27 cellular contexts compared by ENCODE assay signal in the genomic region with DNA sequence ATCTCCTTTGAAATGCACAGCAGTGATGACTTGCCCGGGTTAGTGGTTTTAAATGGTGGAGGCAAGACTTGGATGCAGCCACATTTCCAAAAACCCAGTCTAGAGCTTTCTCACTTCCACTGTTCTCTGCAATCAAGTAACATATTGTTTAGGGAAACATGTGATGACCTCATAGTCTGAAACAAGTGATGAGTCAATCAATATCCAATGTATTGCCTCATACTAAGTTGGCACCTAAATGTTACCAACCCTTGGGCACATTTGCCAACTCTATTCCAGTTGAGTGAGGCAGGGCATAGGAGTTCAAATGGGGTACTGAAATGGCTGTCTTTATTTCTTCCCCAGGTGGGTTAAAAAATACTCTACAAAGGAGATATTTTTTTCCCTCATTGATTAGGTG.
"Had no signal": no experiment of that assay in that cellular context is flagged by ENCODE, and none has a peak within 500 bp of the region (broad histone marks: within the 10 kb centered on the region; RNA-seq: fewer than 3 reads in every experiment).

No MANE protein-coding gene starts in this region.

- FAIRE-seq: colon, frontal cortex had no signal

- H3K4me1 ChIP-seq: esophagus muscularis mucosa, prostate gland, right atrium auricular region, sigmoid colon, transverse colon, upper lobe of right lung, vagina had no signal

- H3K27me3 ChIP-seq: esophagus muscularis mucosa, right atrium auricular region, sigmoid colon, suprapubic skin, upper lobe of right lung, vagina had no signal

- H3K4me3 ChIP-seq: esophagus muscularis mucosa, lung, mucosa of descending colon, prostate gland, right atrium auricular region, sigmoid colon, suprapubic skin, transverse colon, upper lobe of right lung, vagina had no signal

- H3K27ac ChIP-seq: esophagus muscularis mucosa, prostate gland, right atrium auricular region, sigmoid colon, suprapubic skin, transverse colon, upper lobe of right lung, vagina had no signal

- H3K27ac Mint-ChIP-seq: immature natural killer cell; mesothelial cell of epicardium; naive B cell; natural killer cell treated with Interleukin-12 subunit alpha and Interleukin-12 subunit beta and Interleukin-15 and Interleukin-18, amount 100 ng/mL, for 72 hours; stimulated activated memory B cell treated with anti-CD40 and anti-IgM and Interleukin-4, amounts not matched to agents 10 μg/mL and 1 μg/mL and 100 μg/mL, for 72 hours; stimulated activated naive CD8-positive, alpha-beta T cell treated with anti-CD3 and anti-CD28 coated beads, Interleukin-15, Interleukin-2, amounts not matched to agents 100 ng/mL and 50 ng/mL, for 24 hours had no signal

- H3K4me3 Mint-ChIP-seq: immature natural killer cell; mesothelial cell of epicardium; naive B cell; natural killer cell treated with Interleukin-12 subunit alpha and Interleukin-12 subunit beta and Interleukin-15 and Interleukin-18, amount 100 ng/mL, for 72 hours; neural crest cell; stimulated activated memory B cell treated with anti-CD40 and anti-IgM and Interleukin-4, amounts not matched to agents 10 μg/mL and 1 μg/mL and 100 μg/mL, for 72 hours; stimulated activated naive CD8-positive, alpha-beta T cell treated with anti-CD3 and anti-CD28 coated beads, Interleukin-15, Interleukin-2, amounts not matched to agents 100 ng/mL and 50 ng/mL, for 24 hours had no signal

- H3K36me3 ChIP-seq: esophagus muscularis mucosa, prostate gland, right atrium auricular region, sigmoid colon, suprapubic skin, transverse colon, upper lobe of right lung, vagina had no signal

- DNase-seq: central memory CD4-positive, alpha-beta T cell; dermis blood vessel endothelial cell; effector memory CD4-positive, alpha-beta T cell; hypothalamus; immature natural killer cell; islet precursor cell; mesenchymal stem cell; mucosa of descending colon; naive B cell; sigmoid colon; stimulated activated CD4-positive, alpha-beta T cell treated with anti-CD3 and anti-CD28 coated beads, Interleukin-4, amount 100 ng/mL, for 4 hours; transverse colon; upper lobe of right lung had no signal

- H3K27me3 Mint-ChIP-seq: naive B cell; stimulated activated memory B cell treated with anti-CD40 and anti-IgM and Interleukin-4, amounts not matched to agents 10 μg/mL and 1 μg/mL and 100 μg/mL, for 72 hours; stimulated activated naive CD8-positive, alpha-beta T cell treated with anti-CD3 and anti-CD28 coated beads, Interleukin-15, Interleukin-2, amounts not matched to agents 100 ng/mL and 50 ng/mL, for 24 hours had no signal

- H3K4me1 Mint-ChIP-seq: immature natural killer cell; naive B cell; neural crest cell; stimulated activated memory B cell treated with anti-CD40 and anti-IgM and Interleukin-4, amounts not matched to agents 10 μg/mL and 1 μg/mL and 100 μg/mL, for 72 hours had no signal

- H3K9me3 Mint-ChIP-seq: immature natural killer cell; mesothelial cell of epicardium; natural killer cell treated with Interleukin-12 subunit alpha and Interleukin-12 subunit beta and Interleukin-15 and Interleukin-18, amount 100 ng/mL, for 72 hours; neural crest cell; stimulated activated naive CD8-positive, alpha-beta T cell treated with anti-CD3 and anti-CD28 coated beads, Interleukin-15, Interleukin-2, amounts not matched to agents 100 ng/mL and 50 ng/mL, for 24 hours had no signal

- H3K9me3 ChIP-seq: esophagus muscularis mucosa, mucosa of descending colon, prostate gland, right atrium auricular region, sigmoid colon, suprapubic skin, transverse colon, upper lobe of right lung, vagina had no signal

- ATAC-seq: left lobe of liver; mucosa of descending colon; natural killer cell treated with Interleukin-12 subunit alpha and Interleukin-12 subunit beta and Interleukin-15 and Interleukin-18, amount 100 ng/mL, for 72 hours; stimulated activated memory B cell treated with anti-CD40 and anti-IgM and Interleukin-4, amounts not matched to agents 10 μg/mL and 1 μg/mL and 100 μg/mL, for 72 hours; upper lobe of right lung had no signal
